In the genomic region with DNA sequence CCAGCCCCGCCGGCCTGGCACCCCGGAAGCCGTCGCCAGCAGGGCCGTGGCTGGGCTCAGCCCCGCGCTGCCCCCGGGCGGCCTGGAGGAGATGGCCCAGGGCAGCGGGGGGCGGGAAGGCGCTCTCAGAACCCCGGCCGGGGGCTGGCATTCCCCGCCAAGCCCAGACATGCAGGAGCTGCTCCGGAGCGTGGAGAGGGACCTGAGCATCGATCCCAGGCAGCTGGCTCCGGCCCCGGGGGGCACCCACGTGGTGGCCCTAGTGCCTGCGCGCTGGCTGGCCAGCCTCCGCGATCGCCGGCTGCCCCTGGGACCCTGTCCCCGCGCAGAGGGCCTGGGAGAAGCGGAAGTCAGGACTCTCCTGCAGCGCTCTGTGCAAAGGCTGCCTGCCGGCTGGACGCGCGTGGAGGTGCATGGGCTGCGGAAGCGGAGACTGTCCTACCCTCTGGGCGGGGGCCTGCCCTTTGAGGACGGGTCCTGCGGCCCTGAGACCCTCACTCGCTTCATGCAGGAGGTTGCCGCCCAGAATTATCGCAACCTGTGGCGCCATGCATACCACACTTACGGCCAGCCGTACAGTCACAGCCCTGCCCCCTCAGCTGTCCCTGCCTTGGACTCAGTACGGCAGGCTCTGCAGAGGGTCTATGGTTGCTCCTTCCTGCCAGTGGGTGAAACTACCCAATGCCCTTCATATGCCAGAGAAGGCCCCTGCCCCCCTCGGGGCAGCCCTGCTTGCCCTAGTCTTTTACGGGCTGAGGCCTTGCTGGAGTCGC, we compare ENCODE assay signal across 8 cellular contexts.
A peak's percentile ranks its signal among the peaks of the same experiment; 100 is the strongest.
DNase-seq lines count a peak whose midpoint lies in the region; ATAC-seq and TF ChIP-seq lines count a peak whose summit lies in the region.

No MANE protein-coding gene starts in this region.

- peak overlapping the region; percentile 70 for H2AFZ ChIP-seq in SU-DHL-6 (ENCODE audit: low read depth, low read length, severe bottlenecking)

- no peaks in the 10 kb centered on the region for H4K20me1 ChIP-seq in SU-DHL-6 (ENCODE audit: low read depth, low read length)

- H3K9me3 ChIP-seq in SU-DHL-6 (ENCODE audit: insufficient read depth, low read length) (no peaks in the 10 kb centered on the region), neutrophil (no peaks in the 10 kb centered on the region)

- peaks cover 20% of the 10 kb centered on the region in 2 experiments for H3K4me1 ChIP-seq in neutrophil (ENCODE audit: control insufficient read depth in 1 of 2, insufficient read depth in 1 of 2, low read depth in 1 of 2, low read length in 1 of 2)

- ATAC-seq in HG02973 (IDR thresholded peaks at IDR 0.05; ENCODE audit: unreplicated experiment): peak; percentile 17

- TF ChIP-seq CTCF in SU-DHL-6 (IDR thresholded peaks at IDR 0.05; ENCODE audit: insufficient read depth, low read length, poor library complexity, severe bottlenecking) (no peak), fibroblast of mammary gland (conservative IDR thresholded peaks at IDR 0.05; ENCODE audit: control insufficient read depth, insufficient read depth, low read depth, low read length) (no peak), neutrophil (IDR thresholded peaks at IDR 0.05) (peak; percentile 53)

- peak overlapping the region; percentile 85 for H3K9ac ChIP-seq in SU-DHL-6 (ENCODE audit: low read length)

- H3K79me2 ChIP-seq in SU-DHL-6 (ENCODE audit: insufficient read depth, low read length): peaks cover 19% of the 10 kb centered on the region; the same call in 1 of the 2 replicates

- H3F3A ChIP-seq in SU-DHL-6 (ENCODE audit: insufficient read depth): peaks cover 20% of the 10 kb centered on the region; the same call in 1 of the 2 replicates

- no peaks in the 10 kb centered on the region for H3K9me2 ChIP-seq in SU-DHL-6 (replicated peaks; ENCODE audit: insufficient read depth, low read length)

- H3K27me3 ChIP-seq in SU-DHL-6 (ENCODE audit: low read length): no peaks in the 10 kb centered on the region
- no peaks in the 10 kb centered on the region for H3K27me3 ChIP-seq in neutrophil

- H3K4me2 ChIP-seq in SU-DHL-6 (ENCODE audit: low read depth, low read length, poor library complexity, severe bottlenecking): peak overlapping the region; percentile 73

- peak; percentile 65 for DNase-seq in DMS 273 (lab: John Stamatoyannopoulos, UW; ENCODE audit: unreplicated experiment)
- no peak for DNase-seq in DMS 273 treated with DMSO at 0.1 percent for 48 hours (lab: John Stamatoyannopoulos, UW)
- DNase-seq in fibroblast of mammary gland (ENCODE audit: low read depth): no peak
- DNase-seq in SIG-M5 (lab: John Stamatoyannopoulos, UW): no peak
- DNase-seq in NCI-H2081 treated with DMSO at 0.1 percent for 48 hours (lab: John Stamatoyannopoulos, UW): no peak

- H3K36me3 ChIP-seq in SU-DHL-6 (ENCODE audit: low read length): no peaks in the 10 kb centered on the region
- peaks cover 14% of the 10 kb centered on the region for H3K36me3 ChIP-seq in neutrophil

- peak overlapping the region; percentile 51 for H3K27ac ChIP-seq in SU-DHL-6 (ENCODE audit: low read depth, low read length)
- peak overlapping the region; percentile 84 for H3K27ac ChIP-seq in neutrophil

- H3K4me3 ChIP-seq in SU-DHL-6 (ENCODE audit: insufficient read depth, low read length, poor library complexity, severe bottlenecking) (peak overlapping the region; percentile 93), fibroblast of mammary gland (ENCODE audit: control insufficient read depth, low read depth, low read length) (peak overlapping the region; percentile 45), neutrophil (ENCODE audit: low read depth in 1 of 2, low read length in 1 of 2) (peak overlapping the region; percentile 77 to 84)
